Comparison of ENCODE assay signal across 1 cellular context in the genomic region with DNA sequence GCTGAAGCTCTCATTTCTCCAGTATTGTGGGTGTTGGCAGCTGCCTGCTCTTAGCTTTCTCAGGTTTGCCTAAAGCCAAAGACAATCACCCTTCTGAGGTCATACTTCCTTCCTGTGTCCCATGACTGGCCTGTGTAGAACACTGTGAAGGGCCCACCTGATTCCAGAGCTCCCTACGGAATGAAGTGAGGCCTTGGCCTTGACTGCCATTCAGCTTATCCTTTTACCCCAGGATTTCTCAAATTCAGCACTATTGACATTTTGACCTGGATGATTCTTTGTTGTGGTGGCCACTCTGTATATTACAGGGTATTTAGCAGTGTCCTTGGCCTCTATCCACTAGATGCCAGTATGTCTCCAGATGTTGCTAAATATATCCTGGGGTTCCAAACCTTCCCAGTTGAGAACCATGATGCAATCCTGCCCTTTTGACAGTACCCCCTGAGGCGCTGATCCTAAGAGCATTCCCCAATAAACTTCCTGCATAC.
A peak's percentile ranks its signal among the peaks of the same experiment; 100 is the strongest.
TF ChIP-seq lines count a peak whose summit lies in the region.

No MANE protein-coding gene starts in this region.

TF ChIP-seq in K562, 482 proteins besides CTCF, POLR2A, EP300 and RAD21 (continued from another document and continues in another):
- TF ChIP-seq TFAP4 (CRISPR knock-in tag; IDR thresholded peaks at IDR 0.05; ENCODE audit: borderline replicate concordance) (no peak), E4F1 (CRISPR knock-in tag; IDR thresholded peaks at IDR 0.05; ENCODE audit: borderline replicate concordance) (no peak), IRF1 (CRISPR knock-in tag; IDR thresholded peaks at IDR 0.05; ENCODE audit: borderline replicate concordance) (no peak), CHCHD3 (CRISPR knock-in tag; IDR thresholded peaks at IDR 0.05) (no peak), RBM34 (IDR thresholded peaks at IDR 0.05; ENCODE audit: borderline replicate concordance, insufficient read depth, low read length) (no peak), FOXA1 (IDR thresholded peaks at IDR 0.05; ENCODE audit: borderline replicate concordance) (no peak), GTF2B (IDR thresholded peaks at IDR 0.05; ENCODE audit: extremely low read depth, insufficient read length) (no peak), FOXP1 (CRISPR knock-in tag; IDR thresholded peaks at IDR 0.05) (no peak), ATF7 (IDR thresholded peaks at IDR 0.05) (peak; percentile 31; the same call in 1 of the 2 replicates), SMARCA4 (IDR thresholded peaks at IDR 0.05) (no peak), RNF2 (IDR thresholded peaks at IDR 0.05) (no peak), DMBX1 (CRISPR knock-in tag; IDR thresholded peaks at IDR 0.05; ENCODE audit: borderline replicate concordance) (0 out of 2 replicates have a peak, but pooled peaks have one; percentile 60), TCF3 (CRISPR knock-in tag; IDR thresholded peaks at IDR 0.05) (no peak), ZNF175 (CRISPR knock-in tag; IDR thresholded peaks at IDR 0.05; ENCODE audit: low read depth) (peak; percentile 44; the same call in 1 of the 2 replicates), SMAD4 (CRISPR knock-in tag; conservative IDR thresholded peaks at IDR 0.05) (peak; percentile 54), USF2 (CRISPR knock-in tag; IDR thresholded peaks at IDR 0.05) (peak; percentile 52), FOXJ2 (tag; IDR thresholded peaks at IDR 0.05) (no peak), MAFG (tag; conservative IDR thresholded peaks at IDR 0.05) (no peak), NR2C2 (CRISPR knock-in tag; IDR thresholded peaks at IDR 0.05) (no peak), NR2C2 (tag; IDR thresholded peaks at IDR 0.05) (peak; percentile 22; the same call in 1 of the 2 replicates), VEZF1 (CRISPR knock-in tag; IDR thresholded peaks at IDR 0.05) (no peak), C11orf30 (IDR thresholded peaks at IDR 0.05; ENCODE audit: low read depth) (no peak), RFX5 (IDR thresholded peaks at IDR 0.05; ENCODE audit: low read depth, low read length) (no peak), MCM7 (IDR thresholded peaks at IDR 0.05) (no peak), GABPB2 (CRISPR knock-in tag; conservative IDR thresholded peaks at IDR 0.05) (no peak), U2AF2 (optimal IDR thresholded peaks at IDR 0.05; ENCODE audit: low read depth, low read length) (no peak), ZNF518B (CRISPR knock-in tag; IDR thresholded peaks at IDR 0.05) (no peak), CEBPG (CRISPR knock-in tag; IDR thresholded peaks at IDR 0.05) (peak; percentile 34; the same call in 1 of the 2 replicates), CEBPG (tag; conservative IDR thresholded peaks at IDR 0.05 in 1 of 2, IDR thresholded peaks at IDR 0.05 in 1 of 2) (peak; percentile 75 to 92), CEBPB (tag; IDR thresholded peaks at IDR 0.05) (peak; percentile 54), FOXK2 (conservative IDR thresholded peaks at IDR 0.05 in 1 of 2, IDR thresholded peaks at IDR 0.05 in 1 of 2; ENCODE audit: low read depth in 2 of 2) (0 out of 4 replicates have a peak, but pooled peaks of 1 of the 2 experiments have one; percentile 22)
- TF ChIP-seq, protein P1, sequence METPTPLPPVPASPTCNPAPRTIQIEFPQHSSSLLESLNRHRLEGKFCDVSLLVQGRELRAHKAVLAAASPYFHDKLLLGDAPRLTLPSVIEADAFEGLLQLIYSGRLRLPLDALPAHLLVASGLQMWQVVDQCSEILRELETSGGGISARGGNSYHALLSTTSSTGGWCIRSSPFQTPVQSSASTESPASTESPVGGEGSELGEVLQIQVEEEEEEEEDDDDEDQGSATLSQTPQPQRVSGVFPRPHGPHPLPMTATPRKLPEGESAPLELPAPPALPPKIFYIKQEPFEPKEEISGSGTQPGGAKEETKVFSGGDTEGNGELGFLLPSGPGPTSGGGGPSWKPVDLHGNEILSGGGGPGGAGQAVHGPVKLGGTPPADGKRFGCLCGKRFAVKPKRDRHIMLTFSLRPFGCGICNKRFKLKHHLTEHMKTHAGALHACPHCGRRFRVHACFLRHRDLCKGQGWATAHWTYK (CRISPR knock-in tag; IDR thresholded peaks at IDR 0.05): no peak
- TF ChIP-seq, protein P2, sequence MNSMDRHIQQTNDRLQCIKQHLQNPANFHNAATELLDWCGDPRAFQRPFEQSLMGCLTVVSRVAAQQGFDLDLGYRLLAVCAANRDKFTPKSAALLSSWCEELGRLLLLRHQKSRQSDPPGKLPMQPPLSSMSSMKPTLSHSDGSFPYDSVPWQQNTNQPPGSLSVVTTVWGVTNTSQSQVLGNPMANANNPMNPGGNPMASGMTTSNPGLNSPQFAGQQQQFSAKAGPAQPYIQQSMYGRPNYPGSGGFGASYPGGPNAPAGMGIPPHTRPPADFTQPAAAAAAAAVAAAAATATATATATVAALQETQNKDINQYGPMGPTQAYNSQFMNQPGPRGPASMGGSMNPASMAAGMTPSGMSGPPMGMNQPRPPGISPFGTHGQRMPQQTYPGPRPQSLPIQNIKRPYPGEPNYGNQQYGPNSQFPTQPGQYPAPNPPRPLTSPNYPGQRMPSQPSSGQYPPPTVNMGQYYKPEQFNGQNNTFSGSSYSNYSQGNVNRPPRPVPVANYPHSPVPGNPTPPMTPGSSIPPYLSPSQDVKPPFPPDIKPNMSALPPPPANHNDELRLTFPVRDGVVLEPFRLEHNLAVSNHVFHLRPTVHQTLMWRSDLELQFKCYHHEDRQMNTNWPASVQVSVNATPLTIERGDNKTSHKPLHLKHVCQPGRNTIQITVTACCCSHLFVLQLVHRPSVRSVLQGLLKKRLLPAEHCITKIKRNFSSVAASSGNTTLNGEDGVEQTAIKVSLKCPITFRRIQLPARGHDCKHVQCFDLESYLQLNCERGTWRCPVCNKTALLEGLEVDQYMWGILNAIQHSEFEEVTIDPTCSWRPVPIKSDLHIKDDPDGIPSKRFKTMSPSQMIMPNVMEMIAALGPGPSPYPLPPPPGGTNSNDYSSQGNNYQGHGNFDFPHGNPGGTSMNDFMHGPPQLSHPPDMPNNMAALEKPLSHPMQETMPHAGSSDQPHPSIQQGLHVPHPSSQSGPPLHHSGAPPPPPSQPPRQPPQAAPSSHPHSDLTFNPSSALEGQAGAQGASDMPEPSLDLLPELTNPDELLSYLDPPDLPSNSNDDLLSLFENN (IDR thresholded peaks at IDR 0.05; ENCODE audit: low read depth in 2 of 2, low read length in 2 of 2): no peak
- TF ChIP-seq, protein P3, sequence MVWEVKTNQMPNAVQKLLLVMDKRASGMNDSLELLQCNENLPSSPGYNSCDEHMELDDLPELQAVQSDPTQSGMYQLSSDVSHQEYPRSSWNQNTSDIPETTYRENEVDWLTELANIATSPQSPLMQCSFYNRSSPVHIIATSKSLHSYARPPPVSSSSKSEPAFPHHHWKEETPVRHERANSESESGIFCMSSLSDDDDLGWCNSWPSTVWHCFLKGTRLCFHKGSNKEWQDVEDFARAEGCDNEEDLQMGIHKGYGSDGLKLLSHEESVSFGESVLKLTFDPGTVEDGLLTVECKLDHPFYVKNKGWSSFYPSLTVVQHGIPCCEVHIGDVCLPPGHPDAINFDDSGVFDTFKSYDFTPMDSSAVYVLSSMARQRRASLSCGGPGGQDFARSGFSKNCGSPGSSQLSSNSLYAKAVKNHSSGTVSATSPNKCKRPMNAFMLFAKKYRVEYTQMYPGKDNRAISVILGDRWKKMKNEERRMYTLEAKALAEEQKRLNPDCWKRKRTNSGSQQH (CRISPR knock-in tag; IDR thresholded peaks at IDR 0.05): no peak
- TF ChIP-seq, protein P4, sequence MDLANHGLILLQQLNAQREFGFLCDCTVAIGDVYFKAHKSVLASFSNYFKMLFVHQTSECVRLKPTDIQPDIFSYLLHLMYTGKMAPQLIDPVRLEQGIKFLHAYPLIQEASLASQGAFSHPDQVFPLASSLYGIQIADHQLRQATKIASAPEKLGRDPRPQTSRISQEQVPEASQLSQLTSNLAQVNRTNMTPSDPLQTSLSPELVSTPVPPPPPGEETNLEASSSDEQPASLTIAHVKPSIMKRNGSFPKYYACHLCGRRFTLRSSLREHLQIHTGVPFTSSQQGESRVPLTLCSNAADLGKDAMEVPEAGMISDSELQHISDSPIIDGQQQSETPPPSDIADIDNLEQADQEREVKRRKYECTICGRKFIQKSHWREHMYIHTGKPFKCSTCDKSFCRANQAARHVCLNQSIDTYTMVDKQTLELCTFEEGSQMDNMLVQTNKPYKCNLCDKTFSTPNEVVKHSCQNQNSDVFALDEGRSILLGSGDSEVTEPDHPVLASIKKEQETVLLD (IDR thresholded peaks at IDR 0.05): no peak
- TF ChIP-seq, protein P5, sequence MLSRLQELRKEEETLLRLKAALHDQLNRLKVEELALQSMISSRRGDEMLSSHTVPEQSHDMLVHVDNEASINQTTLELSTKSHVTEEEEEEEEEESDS (CRISPR knock-in tag; IDR thresholded peaks at IDR 0.05): no peak
